Comparison of ENCODE assay signal across 10 cellular contexts in genomic region chr13:49679244-49679643, GRCh38. TPM values are rescaled to one million over a fixed set of nuclear protein-coding genes. Genes with fewer than 3 reads are reported as not detected.
A peak's percentile ranks its signal among the peaks of the same experiment; 100 is the strongest.
DNase-seq lines count a peak whose midpoint lies in the region; FAIRE-seq and TF ChIP-seq lines count a peak whose summit lies in the region.
"Had no signal": no experiment of that assay in that cellular context is flagged by ENCODE, and none has a peak within 500 bp of the region (broad histone marks: within the 10 kb centered on the region; RNA-seq: fewer than 3 reads in every experiment).

No MANE protein-coding gene starts in this region.

- DNase-seq in GM12864 (ENCODE audit: low read depth) = no peak
- peak; percentile 70 for DNase-seq in Karpas-422
- DNase-seq in cardiac fibroblast (ENCODE audit: low read depth in 2 of 2) = peak in 1 of 2 donors; percentile 44
- DNase-seq in medulla oblongata (ENCODE audit: extremely low spot score) = peak; percentile 29
- DNase-seq in RCC 7860 (ENCODE audit: low spot score) = no peak
- DNase-seq in progenitor cell of endocrine pancreas (ENCODE audit: low spot score, unreplicated experiment) = no peak
- DNase-seq in NCI-H526 (lab: John Stamatoyannopoulos, UW) = no peak
- DNase-seq: nephron progenitor cell; stimulated activated CD4-positive, alpha-beta T cell treated with anti-CD3 and anti-CD28 coated beads, Interleukin-2, amount 100 ng/mL, for 48 hours had no signal

- H3K4me2 ChIP-seq in Karpas-422 (ENCODE audit: low read depth, low read length, poor library complexity, severe bottlenecking) = no peak overlapping the region

- no peaks in the 10 kb centered on the region for H3K9me3 ChIP-seq in Karpas-422 (ENCODE audit: low read length)

- no peak overlapping the region for H3K27ac ChIP-seq in Karpas-422 (ENCODE audit: low read length)

- no peak overlapping the region for H2AFZ ChIP-seq in Karpas-422 (ENCODE audit: low read length)

- H4K20me1 ChIP-seq in Karpas-422 (ENCODE audit: insufficient read depth, low read depth, low read length) = no peaks in the 10 kb centered on the region

- TF ChIP-seq CTCF in GM12864 (IDR thresholded peaks at IDR 0.05; ENCODE audit: low read depth, low read length, missing control alignments) (peak; percentile 53), cardiac fibroblast (IDR thresholded peaks at IDR 0.05; ENCODE audit: low read depth, low read length) (peak; percentile 8), progenitor cell of endocrine pancreas (IDR thresholded peaks at IDR 0.05; ENCODE audit: unreplicated experiment) (no peak)

- H3K27me3 Mint-ChIP-seq in progenitor cell of endocrine pancreas = no peaks in the 10 kb centered on the region

- no peaks in the 10 kb centered on the region for H3K27me3 ChIP-seq in Karpas-422 (ENCODE audit: low read length)

- H3K9me2 ChIP-seq in Karpas-422 (replicated peaks; ENCODE audit: insufficient read depth, low read length) = no peaks in the 10 kb centered on the region

- H3K4me1 ChIP-seq in Karpas-422 (ENCODE audit: low read length) = peaks cover 17% of the 10 kb centered on the region

- no peak overlapping the region for H3K4me3 ChIP-seq in GM12864 (ENCODE audit: low read depth, low read length)
- H3K4me3 ChIP-seq in Karpas-422 (ENCODE audit: low read length) = no peak overlapping the region
- no peak overlapping the region for H3K4me3 ChIP-seq in cardiac fibroblast (replicated peaks in 1 of 2; ENCODE audit: low read depth in 2 of 2, low read length in 2 of 2)

- peaks cover 27% of the 10 kb centered on the region for H3K36me3 Mint-ChIP-seq in progenitor cell of endocrine pancreas (ENCODE audit: insufficient read depth)

- H3K79me2 ChIP-seq in Karpas-422 (ENCODE audit: low read length) = peaks cover 94% of the 10 kb centered on the region

- no peak overlapping the region for H3K27ac Mint-ChIP-seq in progenitor cell of endocrine pancreas
- H3K27ac Mint-ChIP-seq: nephron progenitor cell had no signal

- no peaks in the 10 kb centered on the region for H3K9me3 Mint-ChIP-seq in progenitor cell of endocrine pancreas (ENCODE audit: low read depth)

- H3K4me1 Mint-ChIP-seq in progenitor cell of endocrine pancreas (ENCODE audit: low read depth) = peaks cover 4% of the 10 kb centered on the region

- peaks cover 7% of the 10 kb centered on the region for H3K36me3 ChIP-seq in Karpas-422 (ENCODE audit: insufficient read depth, low read length)

- no peak overlapping the region for H3K9ac ChIP-seq in Karpas-422 (ENCODE audit: low read length)

- FAIRE-seq in RCC 7860 (lab: Jason Lieb, UNC) = no peak

- no peak overlapping the region for H3K4me3 Mint-ChIP-seq in progenitor cell of endocrine pancreas (ENCODE audit: low read depth)
- H3K4me3 Mint-ChIP-seq: brain, nephron progenitor cell had no signal

RNA-seq across cellular contexts. Expression of gene EBPL, which starts 12.0 kb away (rescaled TPM):
- 175 and 183 TPM in 2 replicates for total RNA-seq in Karpas-422 (2014; rRNA removed; shearing (Covaris generic); ENCODE audit: low replicate concordance)
- total RNA-seq in progenitor cell of endocrine pancreas = 53.9 and 61.9 TPM in 2 replicates

RNA-seq across cellular contexts. Expression of gene ARL11, which starts 50.9 kb away (rescaled TPM):
- total RNA-seq in Karpas-422 (2014; rRNA removed; shearing (Covaris generic); ENCODE audit: low replicate concordance) = 8.3 TPM in 2 replicates
- 0.10 TPM in 1 of 2 replicates, not detected in the other for total RNA-seq in progenitor cell of endocrine pancreas

Comparison
In these comparisons a context has a peak if more than half of its experiments do, and no peak if none do; other contexts are left out.
1. DNase-seq: peak in Karpas-422 (single experiment) and medulla oblongata (single experiment); none in GM12864 (single experiment), RCC 7860 (single experiment), progenitor cell of endocrine pancreas (single experiment) and NCI-H526 (0 of 2).